ENCODE assay signal across 16 cellular contexts in genomic region chr20:63807654-63808053, GRCh38. TPM values are rescaled to one million over a fixed set of nuclear protein-coding genes. Genes with fewer than 3 reads are reported as not detected.
DNase-seq lines count a peak whose midpoint lies in the region; TF ChIP-seq lines count a peak whose summit lies in the region.
"Had no signal": no experiment of that assay in that cellular context is flagged by ENCODE, and none has a peak within 500 bp of the region (broad histone marks: within the 10 kb centered on the region; RNA-seq: fewer than 3 reads in every experiment).

No MANE protein-coding gene starts in this region.

- H3K27me3 ChIP-seq in mesenchymal stem cell (ENCODE audit: control insufficient read depth in 1 of 2, insufficient read depth in 1 of 2, low read length in 2 of 2) = no peaks in the 10 kb centered on the region
- H3K27me3 ChIP-seq in prostate gland (replicated peaks; ENCODE audit: insufficient read depth) = no peaks in the 10 kb centered on the region

- H2BK120ac ChIP-seq in mesenchymal stem cell (ENCODE audit: low read depth, low read length) = no peak overlapping the region

- no peak overlapping the region for H2AFZ ChIP-seq in mesenchymal stem cell (ENCODE audit: low read depth, low read length)
- H2AFZ ChIP-seq: GM23248 had no signal

- no peak overlapping the region for H3K14ac ChIP-seq in mesenchymal stem cell (ENCODE audit: low read length in 2 of 2)

- no peak overlapping the region for H2BK5ac ChIP-seq in mesenchymal stem cell (ENCODE audit: low read depth, low read length, poor library complexity, severe bottlenecking)

- DNase-seq in HuH-7 (ENCODE audit: low spot score) (peak; percentile 65), NCI-H526 (lab: John Stamatoyannopoulos, UW) (peak; percentile 70 to 89), mesenchymal stem cell (no peak), NCI-H187 treated with DMSO at 0.1 percent for 48 hours (lab: John Stamatoyannopoulos, UW) (no peak), NCI-H446 treated with DMSO at 0.1 percent for 48 hours (lab: John Stamatoyannopoulos, UW) (no peak), prostate gland (ENCODE audit: low spot score) (no peak)
- DNase-seq: AML-193; Caco-2; CD4-positive, alpha-beta T cell; GM23248; HCEC 1CT had no signal

- no peak overlapping the region for H3K4ac ChIP-seq in mesenchymal stem cell (ENCODE audit: low read depth in 1 of 2, low read length in 2 of 2)

- H3K27ac ChIP-seq in mesenchymal stem cell (ENCODE audit: low read length, poor library complexity, severe bottlenecking) (no peak overlapping the region), prostate gland (no peak overlapping the region)
- H3K27ac ChIP-seq: A549, C4-2B, GM23248 had no signal

- H3K18ac ChIP-seq in mesenchymal stem cell (ENCODE audit: low read depth in 1 of 2, low read length in 2 of 2) = no peak overlapping the region

- H3K4me1 ChIP-seq in mesenchymal stem cell (ENCODE audit: control insufficient read depth, insufficient read depth, low read depth, low read length) = peaks cover 6% of the 10 kb centered on the region
- no peaks in the 10 kb centered on the region for H3K4me1 ChIP-seq in prostate gland (replicated peaks)
- H3K4me1 ChIP-seq: A549, Caco-2 had no signal

- H4K91ac ChIP-seq in mesenchymal stem cell (ENCODE audit: low read length) = peak overlapping the region; percentile 32

- no peak overlapping the region for H3K4me2 ChIP-seq in mesenchymal stem cell (ENCODE audit: low read length, poor library complexity, severe bottlenecking)
- H3K4me2 ChIP-seq: A549 had no signal

- 98% methylated on average over 23 of the region's 23 CpGs for WGBS in mesenchymal stem cell
- 91% methylated on average over 23 of the region's 23 CpGs for whole genome bisulfite sequencing in prostate gland

- H4K8ac ChIP-seq in mesenchymal stem cell (ENCODE audit: low read length) = no peak overlapping the region

- H3K79me1 ChIP-seq in mesenchymal stem cell (replicated peaks; ENCODE audit: low read length, poor library complexity, severe bottlenecking) = peaks cover 48% of the 10 kb centered on the region

- no peak overlapping the region for H3K4me3 ChIP-seq in mesenchymal stem cell (ENCODE audit: insufficient read depth in 1 of 2, low read depth in 1 of 2, low read length in 2 of 2)
- no peak overlapping the region for H3K4me3 ChIP-seq in prostate gland
- H3K4me3 ChIP-seq: A549, GM23248 had no signal

- intact Hi-C loops in prostate gland (cut with DNase I) = no loop called here

- no peak overlapping the region for H3K9ac ChIP-seq in mesenchymal stem cell (ENCODE audit: low read length)
- H3K9ac ChIP-seq: GM23248 had no signal

- no peak overlapping the region for H2BK12ac ChIP-seq in mesenchymal stem cell (ENCODE audit: low read length in 2 of 2)

- no peak overlapping the region for H3K23ac ChIP-seq in mesenchymal stem cell (ENCODE audit: low read length in 2 of 2)

- TF ChIP-seq CTCF in prostate gland (IDR thresholded peaks at IDR 0.05) = no peak

- H2AK5ac ChIP-seq in mesenchymal stem cell (ENCODE audit: low read length, severe bottlenecking) = no peak overlapping the region

- H3K9me3 ChIP-seq in mesenchymal stem cell (ENCODE audit: control insufficient read depth, low read length) = no peaks in the 10 kb centered on the region
- H3K9me3 ChIP-seq in prostate gland = no peaks in the 10 kb centered on the region
- H3K9me3 ChIP-seq: A549, Caco-2 had no signal

- no peak overlapping the region for H2BK15ac ChIP-seq in mesenchymal stem cell (ENCODE audit: low read depth, poor library complexity, severe bottlenecking)

- peaks cover 0 to 31% of the 10 kb centered on the region in 2 experiments for H3K36me3 ChIP-seq in mesenchymal stem cell (ENCODE audit: control insufficient read depth in 1 of 2, insufficient read depth in 2 of 2, low read depth in 1 of 2, low read length in 2 of 2)
- no peaks in the 10 kb centered on the region for H3K36me3 ChIP-seq in prostate gland

- TF ChIP-seq POLR2A in prostate gland (IDR thresholded peaks at IDR 0.05) = no peak

RNA-seq across cellular contexts. Expression of gene ZBTB46, which starts 23.4 kb away (rescaled TPM):
- polyA plus RNA-seq in mesenchymal stem cell (2013, experiment 1 of 2) = 3.8 TPM
- polyA plus RNA-seq in mesenchymal stem cell (2013, experiment 2 of 2) = 3.9 TPM
- total RNA-seq in prostate gland = 10 to 100 TPM in 1 of 2 donors, 1 to 10 TPM in 1; 7.9 to 12.2 TPM

RNA-seq across cellular contexts. Expression of gene ABHD16B, which starts 53.6 kb away (rescaled TPM):
- not detected for polyA plus RNA-seq in mesenchymal stem cell (2013, experiment 1 of 2)
- polyA plus RNA-seq in mesenchymal stem cell (2013, experiment 2 of 2) = not detected
- 1 to 10 TPM in 1 of 2 donors, not detected in 1; 1.6 TPM for total RNA-seq in prostate gland
- total RNA-seq: CD4-positive, alpha-beta T cell; GM23248; H4; HT-29 had no signal
- polyA plus RNA-seq: A549, BJ, GM23248 had no signal

RNA-seq across cellular contexts. Expression of gene TPD52L2, which starts 57.4 kb away (rescaled TPM):
- polyA plus RNA-seq in mesenchymal stem cell (2013, experiment 1 of 2) = 124 TPM
- 125 TPM for polyA plus RNA-seq in mesenchymal stem cell (2013, experiment 2 of 2)
- total RNA-seq in prostate gland = 100 to 1,000 TPM; 105 to 127 TPM

Comparison
In these comparisons a context has a peak if more than half of its experiments do, and no peak if none do; other contexts are left out.
1. DNase-seq: peak in HuH-7 (single experiment) and NCI-H526 (2 of 2); none in mesenchymal stem cell (single experiment), NCI-H187 treated with DMSO at 0.1 percent for 48 hours (single experiment), NCI-H446 treated with DMSO at 0.1 percent for 48 hours (single experiment) and prostate gland (single experiment).